8 cellular contexts compared by ENCODE assay signal in the genomic region with DNA sequence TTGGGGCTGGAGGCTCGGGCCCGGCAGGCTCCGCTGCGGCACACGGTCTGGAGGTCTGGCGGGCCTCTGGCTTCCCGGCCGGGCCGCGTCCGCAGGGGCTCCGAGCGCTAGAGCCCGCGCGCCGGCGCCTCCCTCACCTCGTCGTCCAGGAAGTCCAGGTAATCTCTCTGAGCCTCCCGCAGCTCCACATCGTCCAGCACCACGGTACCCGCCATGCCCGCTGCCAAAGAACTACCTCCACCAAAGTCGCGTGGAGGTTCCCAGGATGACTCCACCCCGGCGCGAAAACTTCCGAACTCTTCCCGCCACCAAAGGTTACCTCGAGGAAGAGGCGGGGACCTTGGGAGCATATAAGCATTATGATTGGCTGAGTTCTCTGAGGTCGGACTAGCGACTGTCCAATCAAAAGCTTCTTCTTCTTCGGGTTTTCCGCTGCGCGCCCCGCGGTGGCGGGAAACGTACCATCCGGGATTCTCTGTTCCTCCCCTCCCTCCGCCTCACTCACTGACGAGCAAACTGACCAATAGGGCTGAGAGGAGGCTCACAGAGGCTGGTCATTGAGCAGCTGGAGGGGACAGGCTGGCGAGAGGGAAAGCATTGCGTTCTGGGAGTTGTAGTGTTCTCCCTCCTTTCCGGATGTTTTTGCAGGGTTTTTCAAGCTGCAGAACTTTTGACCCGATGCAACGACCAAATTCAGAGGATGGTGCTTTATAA. TPM values are rescaled to one million over a fixed set of nuclear protein-coding genes. Genes with fewer than 3 reads are reported as not detected.
DNase-seq lines count a peak whose midpoint lies in the region; ATAC-seq and TF ChIP-seq lines count a peak whose summit lies in the region.

MCM3 (minus strand) TSS at position 283 of the 714 bp plus-strand sequence; CDS start at position 215, 68 bp downstream.

- H3K27me3 ChIP-seq in duodenal mucosa (ENCODE audit: control insufficient read depth in 1 of 2, insufficient read depth in 2 of 2, low read length in 2 of 2) (no peaks in the 10 kb centered on the region), right lobe of liver (no peaks in the 10 kb centered on the region)

- no peak within 1 kb of the TSS for H3K27ac ChIP-seq in duodenal mucosa (ENCODE audit: low read depth, low read length)
- H3K27ac ChIP-seq in right lobe of liver, result peak within 1 kb of the TSS; percentile 47 to 56 (median 51)

- peak within 1 kb of the TSS in 1 of 7 donors; percentile 9 for H3K27ac Mint-ChIP-seq in CD14-positive monocyte

- H3K4me3 Mint-ChIP-seq in CD14-positive monocyte, result no peak within 1 kb of the TSS

- H3K4me3 ChIP-seq in duodenal mucosa (ENCODE audit: low read depth in 1 of 2, low read length in 2 of 2) (peak within 1 kb of the TSS; percentile 91), right lobe of liver (peak within 1 kb of the TSS; percentile 76 to 92 (median 79))

- H3K9me3 ChIP-seq in duodenal mucosa (ENCODE audit: control insufficient read depth in 1 of 2, low read length in 2 of 2) (no peaks in the 10 kb centered on the region), right lobe of liver (no peaks in the 10 kb centered on the region)

- H3K9ac ChIP-seq in duodenal mucosa (ENCODE audit: low read depth in 1 of 2, low read length in 2 of 2), result peak within 1 kb of the TSS; percentile 62 to 76

- no peaks in the 10 kb centered on the region for H3K27me3 Mint-ChIP-seq in CD14-positive monocyte (ENCODE audit: low read depth in 3 of 3)

- intact Hi-C loops in CD14-positive monocyte (cut with micrococcal nuclease), result loop anchor here (5.0 to 10.0 kb wide), 6 partner anchors 68 to 290 kb away; partner anchors contain the start of genes PAQR8 (in 2 of the 2), TRAM2 (in 2 of the 2) and EFHC1 (in 1 of the 2)
- intact Hi-C loops in right lobe of liver (cut with DNase I), result loop anchor here (10.0 kb wide), 2 partner anchors 110 to 120 kb away; no protein-coding TSS in a partner anchor

- H3K36me3 ChIP-seq in duodenal mucosa (ENCODE audit: control insufficient read depth in 1 of 2, insufficient read depth in 2 of 2, low read length in 2 of 2), result peaks cover 14 to 29% of the 10 kb centered on the region in 2 donors
- peaks cover 0 to 19% (median 9%) of the 10 kb centered on the region in 4 donors for H3K36me3 ChIP-seq in right lobe of liver

- DNase-seq in CD14-positive monocyte (ENCODE audit: low spot score), result peak; percentile 98
- DNase-seq in NCI-H82 (lab: John Stamatoyannopoulos, UW), result peak; percentile 100
- DNase-seq in activated CD4-positive, alpha-beta T cell treated with anti-CD3 and anti-CD28 coated beads, Interleukin-2, amount 50 U/mL, for 48 hours, result peak; percentile 93 to 97
- DNase-seq in right lobe of liver, result peak; percentile 95 to 99 (median 98)
- peak; percentile 82 to 92 for DNase-seq in stimulated activated CD4-positive, alpha-beta T cell treated with anti-CD3 and anti-CD28 coated beads, Interleukin-4, amount 100 ng/mL, for 4 hours

- H3K36me3 Mint-ChIP-seq in CD14-positive monocyte, result peaks cover 25 to 27% of the 10 kb centered on the region in 2 donors

- H3K9me3 Mint-ChIP-seq in CD14-positive monocyte, result peaks cover 0 to 3% (median 0%) of the 10 kb centered on the region in 7 donors

- H3K4me1 Mint-ChIP-seq in CD14-positive monocyte, result peaks cover 28% of the 10 kb centered on the region

- TF ChIP-seq CTCF in CD14-positive monocyte (IDR thresholded peaks at IDR 0.05), result no peak
- peak in 2 of 4 donors; percentile 32 to 33 for TF ChIP-seq CTCF in right lobe of liver (IDR thresholded peaks at IDR 0.05)

- H3K4me1 ChIP-seq in duodenal mucosa (ENCODE audit: control insufficient read depth in 1 of 2, insufficient read depth in 2 of 2, low read length in 2 of 2), result peaks cover 18 to 23% of the 10 kb centered on the region in 2 donors
- H3K4me1 ChIP-seq in right lobe of liver, result peaks cover 0 to 11% (median 3%) of the 10 kb centered on the region in 4 donors

- 0% methylated on average over 20 of the region's 52 CpGs for WGBS in right lobe of liver (ENCODE audit: insufficient coverage, low coverage, low lambda C conversion rate, missing lambda C conversion rate)

- ATAC-seq in GM19397 (IDR thresholded peaks at IDR 0.05; ENCODE audit: unreplicated experiment) (peak; percentile 97), HG03571 (IDR thresholded peaks at IDR 0.05; ENCODE audit: unreplicated experiment) (peak; percentile 98), right lobe of liver (peak; percentile 99 to 100 (median 99))

- peak; percentile 68 for TF ChIP-seq POLR2A in right lobe of liver (IDR thresholded peaks at IDR 0.05)

RNA-seq across cellular contexts. Expression of gene MCM3, which starts in this region (rescaled TPM):
- 10 to 100 TPM; 12.1 to 15.3 TPM for polyA plus RNA-seq in CD14-positive monocyte
- 10 to 100 TPM in 3 of 6 experiments, 1 to 10 TPM in 3; 6.6 to 35.9 (median 10.5) TPM for total RNA-seq in right lobe of liver
